Comparison of ENCODE assay signal across 8 cellular contexts in the genomic region with DNA sequence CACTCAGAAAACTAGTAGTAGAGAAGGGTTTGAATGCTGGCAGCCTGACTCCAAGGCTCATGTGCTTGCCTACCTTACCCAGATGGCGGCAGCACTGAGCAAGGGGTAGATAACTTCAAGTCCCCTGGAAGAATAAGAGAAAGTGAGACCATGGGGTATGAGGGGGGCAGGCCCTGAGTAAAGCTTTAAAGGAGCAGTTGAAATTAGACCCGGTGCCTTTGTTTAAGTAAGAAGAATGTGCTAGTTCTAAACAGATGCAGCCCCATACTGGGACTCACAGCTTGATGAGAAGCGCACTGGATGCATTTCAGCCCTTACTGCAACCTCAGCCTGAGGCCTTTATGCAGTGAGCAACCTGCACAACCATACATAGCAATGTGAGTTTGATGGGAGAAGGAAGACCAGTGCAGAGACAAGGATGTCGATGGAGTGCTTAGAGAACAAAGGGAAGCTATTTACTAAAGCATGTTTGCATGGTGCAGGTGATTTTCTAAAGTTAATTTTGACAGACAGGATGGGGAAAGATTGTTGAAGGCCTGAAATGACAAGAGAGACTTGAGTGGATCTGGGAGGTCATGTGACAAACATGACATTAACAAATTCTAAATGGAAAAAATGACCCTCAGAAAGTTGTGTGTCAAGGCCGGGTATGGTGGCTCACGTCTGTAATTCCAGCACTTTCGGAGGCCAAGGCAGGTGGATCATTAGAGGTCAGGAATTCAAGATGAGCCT. TPM values are rescaled to one million over a fixed set of nuclear protein-coding genes. Genes with fewer than 3 reads are reported as not detected.
DNase-seq lines count a peak whose midpoint lies in the region; ATAC-seq and TF ChIP-seq lines count a peak whose summit lies in the region.

No MANE protein-coding gene starts in this region.

- ATAC-seq in WTC11, result peak; percentile 95
- ATAC-seq in HG03571 (IDR thresholded peaks at IDR 0.05; ENCODE audit: unreplicated experiment), result no peak

- no peak overlapping the region for H3K4me3 ChIP-seq in spleen

- H3K4me3 Mint-ChIP-seq in WTC11, result no peak overlapping the region

- no peak for TF ChIP-seq POLR2A in erythroblast (IDR thresholded peaks at IDR 0.05; ENCODE audit: low read length)
- TF ChIP-seq POLR2A in spleen (IDR thresholded peaks at IDR 0.05), result no peak

- no peaks in the 10 kb centered on the region for H3K27me3 ChIP-seq in spleen (replicated peaks in 1 of 7)

- H3K9me3 Mint-ChIP-seq in WTC11, result no peaks in the 10 kb centered on the region

- H3K36me3 Mint-ChIP-seq in WTC11, result no peaks in the 10 kb centered on the region

- H3K27ac ChIP-seq in spleen, result peak overlapping the region in 5 of 8 donors; percentile 2 to 66 (median 61)

- intact Hi-C loops in spleen (cut with DNase I; ENCODE audit: low total_unique reads), result no loop called here

- no peaks in the 10 kb centered on the region for H3K36me3 ChIP-seq in spleen

- peaks cover 2 to 100% (median 73%) of the 10 kb centered on the region in 6 donors for H3K4me1 ChIP-seq in spleen

- H3K27me3 Mint-ChIP-seq in WTC11 (ENCODE audit: low read depth), result no peaks in the 10 kb centered on the region; the same call in 1 of the 2 replicates

- peaks cover 48% of the 10 kb centered on the region for H3K4me1 Mint-ChIP-seq in WTC11

- CTCF ChIA-PET in WTC11 (lab: Charles Lee), result interaction anchor here (0.5 to 4.4 kb wide), 43 partner anchors 10 to 413 kb away, joined by 3 to 146 read pairs (median 5); partner anchors contain the start of genes ATF4, FAM83F and TMA7B

- peak overlapping the region; percentile 48 for H3K27ac Mint-ChIP-seq in WTC11

- DNase-seq in D341Med (ENCODE audit: low spot score), result peak; percentile 65
- DNase-seq in HS-27A (ENCODE audit: low read depth), result peak; percentile 5
- peak; percentile 89 for DNase-seq in WTC11 (ENCODE audit: low spot score)
- DNase-seq in erythroblast (lab: John Stamatoyannopoulos, UW), result peak; percentile 84 to 85
- no peak for DNase-seq in spleen
- no peak for DNase-seq in COR-L47 (lab: John Stamatoyannopoulos, UW)
- DNase-seq in NCI-H2029 treated with DMSO at 0.1 percent for 48 hours (lab: John Stamatoyannopoulos, UW), result no peak

- TF ChIP-seq CTCF in WTC11 (IDR thresholded peaks at IDR 0.05) (peak; percentile 97), spleen (IDR thresholded peaks at IDR 0.05 in 8 of 11, conservative IDR thresholded peaks at IDR 0.05 in 3 of 11) (peak in 10 of 11 experiments; percentile 35 to 70 (median 48))

- POLR2A ChIA-PET in WTC11 (lab: Charles Lee), result interaction anchor here (0.6 to 1.2 kb wide), 7 partner anchors 14 to 1517 kb away, joined by 3 to 6 read pairs (median 3); no protein-coding TSS in a partner anchor

- WGBS in spleen, 5 donors, result 76 to 84% (median 81%) methylated on average over 7 of the region's 7 CpGs

- H3K9me3 ChIP-seq in spleen, result no peaks in the 10 kb centered on the region

TF ChIP-seq in WTC11, 78 proteins besides CTCF, POLR2A, EP300 and RAD21:
- 0 out of 2 replicates have a peak, but pooled peaks have one; percentile 42 for TF ChIP-seq SP1 (CRISPR knock-in tag; conservative IDR thresholded peaks at IDR 0.05)
- no peak for TF ChIP-seq ATF1 (CRISPR knock-in tag; IDR thresholded peaks at IDR 0.05)
- peak; percentile 23; the same call in 1 of the 2 replicates for TF ChIP-seq ZNF423 (CRISPR knock-in tag; IDR thresholded peaks at IDR 0.05)
- peak; percentile 50; the same call in 1 of the 2 replicates for TF ChIP-seq TEAD1 (CRISPR knock-in tag; IDR thresholded peaks at IDR 0.05)
- peak; percentile 68; the same call in 1 of the 2 replicates for TF ChIP-seq GTF2I (CRISPR knock-in tag; conservative IDR thresholded peaks at IDR 0.05)
- TF ChIP-seq ETV6 (CRISPR knock-in tag; IDR thresholded peaks at IDR 0.05), result peak; percentile 11; the same call in 1 of the 2 replicates
- no peak for TF ChIP-seq PRRX2 (CRISPR knock-in tag; IDR thresholded peaks at IDR 0.05)

RNA-seq across cellular contexts. Expression of gene TMA7B, which starts 27.1 kb away (rescaled TPM):
- total RNA-seq in WTC11 (2021) (not detected in 3 replicates), spleen (1 to 10 TPM; 1.5 to 4.2 (median 2.7) TPM)
- polyA plus RNA-seq in spleen, result under 1 TPM; 0.29 to 0.45 (median 0.35) TPM

RNA-seq across cellular contexts. Expression of gene GRAP2, which starts 32.2 kb away (rescaled TPM):
- total RNA-seq in WTC11 (2021), result 0.33 to 0.92 TPM (median 0.64 TPM) in 3 replicates
- total RNA-seq in spleen, result 10 to 100 TPM; 24.3 to 40.3 (median 33.2) TPM
- 1 to 10 TPM; 3.1 to 8.7 (median 7.6) TPM for polyA plus RNA-seq in spleen

RNA-seq across cellular contexts. Expression of gene ENTHD1, which starts 39.5 kb away (rescaled TPM):
- total RNA-seq in WTC11 (2021) (not detected in 3 replicates), spleen (under 1 TPM in 2 of 7 donors, not detected in 5; 0.27 to 0.59 TPM)
- polyA plus RNA-seq in spleen, result under 1 TPM; 0.09 to 0.14 (median 0.10) TPM

Comparison
In these comparisons a context has a peak if more than half of its experiments do, and no peak if none do; other contexts are left out.
1. DNase-seq: peak in D341Med (single experiment), HS-27A (single experiment), WTC11 (single experiment) and erythroblast (2 of 2); none in spleen (single experiment), COR-L47 (single experiment) and NCI-H2029 treated with DMSO at 0.1 percent for 48 hours (single experiment).
2. RNA of gene GRAP2, which starts 32.2 kb away (total RNA-seq): 24.3 to 40.3 TPM in spleen; 0.33 to 0.92 TPM in WTC11; every median in the first group is over 10 times any median in the second.